Comparison of ENCODE assay signal across 27 cellular contexts in genomic region chr1:116487583-116487982, GRCh38.
"Had no signal": no experiment of that assay in that cellular context is flagged by ENCODE, and none has a peak within 500 bp of the region (broad histone marks: within the 10 kb centered on the region; RNA-seq: fewer than 3 reads in every experiment).

No MANE protein-coding gene starts in this region.

- H3K27ac Mint-ChIP-seq: activated CD8-positive, alpha-beta T cell treated with anti-CD3 and anti-CD28 coated beads, Interleukin-2, amount 10 ng/mL, durations not matched to agents 7 days and 5 days; activated naive CD4-positive, alpha-beta T cell treated with anti-CD3 and anti-CD28 coated beads, Interleukin-2, amount 50 U/mL, for 72 hours; memory B cell; naive thymus-derived CD4-positive, alpha-beta T cell; stimulated activated naive CD8-positive, alpha-beta T cell treated with anti-CD3 and anti-CD28 coated beads, Interleukin-15, Interleukin-2, amounts not matched to agents 100 ng/mL and 50 ng/mL, for 24 hours; T-helper 2 cell treated with Interferon-gamma antibody and Interleukin-4, amounts not matched to agents 5 μg/mL and 100 μg/mL, for 36 hours had no signal

- H3K9me3 ChIP-seq: colonic mucosa, esophagus muscularis mucosa, mucosa of descending colon, psoas muscle, right atrium auricular region, thyroid gland had no signal

- H3K36me3 ChIP-seq: colonic mucosa, esophagus muscularis mucosa, right atrium auricular region, thyroid gland, WERI-Rb-1 had no signal

- ATAC-seq: activated CD8-positive, alpha-beta T cell treated with anti-CD3 and anti-CD28 coated beads, Interleukin-2, amount 10 ng/mL, durations not matched to agents 7 days and 5 days; activated naive CD4-positive, alpha-beta T cell treated with anti-CD3 and anti-CD28 coated beads, Interleukin-2, amount 50 U/mL, for 72 hours; effector memory CD8-positive, alpha-beta T cell; left ventricle myocardium superior; mucosa of descending colon; naive thymus-derived CD4-positive, alpha-beta T cell; T-cell had no signal

- DNase-seq: activated CD4-positive, alpha-beta T cell treated with anti-CD3 and anti-CD28 coated beads, Interleukin-2, amount 50 U/mL, for 1 hour; activated CD4-positive, CD25-positive, alpha-beta regulatory T cell treated with anti-CD3 and anti-CD28 coated beads, Interleukin-2, amount 50 U/mL, for 72 hours; activated CD8-positive, alpha-beta T cell treated with anti-CD3 and anti-CD28 coated beads, Interleukin-2, amount 10 ng/mL, durations not matched to agents 7 days and 5 days; activated gamma-delta T cell treated with Interleukin-2 at 50 U/mL for 16 hours; aorta; colonic mucosa; dorsolateral prefrontal cortex; effector memory CD8-positive, alpha-beta T cell; hypothalamus; left ventricle myocardium superior; mucosa of descending colon; naive thymus-derived CD4-positive, alpha-beta T cell; psoas muscle; stimulated activated CD4-positive, alpha-beta T cell treated with anti-CD3 and anti-CD28 coated beads, Interleukin-12 subunit alpha, Interleukin-12 subunit beta, amount 100 ng/mL, for 4 hours; stimulated activated CD4-positive, alpha-beta T cell treated with anti-CD3 and anti-CD28 coated beads, Interleukin-4, amount 100 ng/mL, for 4 hours; substantia nigra; T-cell; thyroid gland; WERI-Rb-1 had no signal

- H3K27me3 ChIP-seq: colonic mucosa, dorsolateral prefrontal cortex, right atrium auricular region, thyroid gland had no signal

- H3K4me3 Mint-ChIP-seq: activated CD8-positive, alpha-beta T cell treated with anti-CD3 and anti-CD28 coated beads, Interleukin-2, amount 10 ng/mL, durations not matched to agents 7 days and 5 days; effector memory CD8-positive, alpha-beta T cell; memory B cell; naive thymus-derived CD4-positive, alpha-beta T cell; stimulated activated naive CD8-positive, alpha-beta T cell treated with anti-CD3 and anti-CD28 coated beads, Interleukin-15, Interleukin-2, amounts not matched to agents 100 ng/mL and 50 ng/mL, for 24 hours; T-cell; T-helper 2 cell treated with Interferon-gamma antibody and Interleukin-4, amounts not matched to agents 5 μg/mL and 100 μg/mL, for 36 hours had no signal

- H3K9me3 Mint-ChIP-seq: activated naive CD4-positive, alpha-beta T cell treated with anti-CD3 and anti-CD28 coated beads, Interleukin-2, amount 50 U/mL, for 72 hours; effector memory CD8-positive, alpha-beta T cell; memory B cell; stimulated activated naive CD8-positive, alpha-beta T cell treated with anti-CD3 and anti-CD28 coated beads, Interleukin-15, Interleukin-2, amounts not matched to agents 100 ng/mL and 50 ng/mL, for 24 hours; T-cell; T-helper 2 cell treated with Interferon-gamma antibody and Interleukin-4, amounts not matched to agents 5 μg/mL and 100 μg/mL, for 36 hours had no signal

- H3K4me3 ChIP-seq: colonic mucosa, dorsolateral prefrontal cortex, esophagus muscularis mucosa, mucosa of descending colon, psoas muscle, right atrium auricular region, thyroid gland had no signal

- H3K27ac ChIP-seq: colonic mucosa, esophagus muscularis mucosa, psoas muscle, right atrium auricular region, thyroid gland, WERI-Rb-1 had no signal

- H3K36me3 Mint-ChIP-seq: activated naive CD4-positive, alpha-beta T cell treated with anti-CD3 and anti-CD28 coated beads, Interleukin-2, amount 50 U/mL, for 72 hours; memory B cell; naive thymus-derived CD4-positive, alpha-beta T cell; T-cell had no signal

- FAIRE-seq: endothelial cell of umbilical vein, frontal cortex had no signal

- H3K27me3 Mint-ChIP-seq: effector memory CD8-positive, alpha-beta T cell; memory B cell; stimulated activated naive CD8-positive, alpha-beta T cell treated with anti-CD3 and anti-CD28 coated beads, Interleukin-15, Interleukin-2, amounts not matched to agents 100 ng/mL and 50 ng/mL, for 24 hours; T-cell had no signal
